In genomic region chr19:39156230-39156890, GRCh38 we compare ENCODE assay signal across 12 cellular contexts. TPM values are rescaled to one million over a fixed set of nuclear protein-coding genes. Genes with fewer than 3 reads are reported as not detected.
DNase-seq lines count a peak whose midpoint lies in the region; ATAC-seq and TF ChIP-seq lines count a peak whose summit lies in the region.
"Had no signal": no experiment of that assay in that cellular context is flagged by ENCODE, and none has a peak within 500 bp of the region (broad histone marks: within the 10 kb centered on the region; RNA-seq: fewer than 3 reads in every experiment).

No MANE protein-coding gene starts in this region.

- peak overlapping the region; percentile 66 for H3K4me2 ChIP-seq in skeletal muscle satellite cell (ENCODE audit: low read length)

- no peak overlapping the region for H3K9ac ChIP-seq in skeletal muscle satellite cell (ENCODE audit: low read depth, low read length)

- no peak overlapping the region for H3K4me3 ChIP-seq in skeletal muscle satellite cell (ENCODE audit: low read length)
- H3K4me3 ChIP-seq in dorsolateral prefrontal cortex: peak overlapping the region in 2 of 59 donors; percentile 11 to 41
- H3K4me3 ChIP-seq: sigmoid colon had no signal

- peaks cover 26% of the 10 kb centered on the region for H3K4me1 ChIP-seq in skeletal muscle satellite cell (ENCODE audit: control insufficient read depth, insufficient read depth, low read length)

- no peaks in the 10 kb centered on the region for H3K36me3 ChIP-seq in skeletal muscle satellite cell (ENCODE audit: insufficient read depth, low read length)

- TF ChIP-seq CTCF in dorsolateral prefrontal cortex (IDR thresholded peaks at IDR 0.05 in 54 of 56, conservative IDR thresholded peaks at IDR 0.05 in 2 of 56; ENCODE audit: low read depth in 1 of 56, partially characterized antibody in 56 of 56): no peak

- H3K9me3 ChIP-seq in T-helper 17 cell (ENCODE audit: control insufficient read depth, low read length, poor library complexity, severe bottlenecking): no peaks in the 10 kb centered on the region
- no peaks in the 10 kb centered on the region for H3K9me3 ChIP-seq in skeletal muscle satellite cell (replicated peaks; ENCODE audit: low read length)
- H3K9me3 ChIP-seq: sigmoid colon had no signal

- no peaks in the 10 kb centered on the region for H3K27me3 Mint-ChIP-seq in T-helper 17 cell

- H3K27ac ChIP-seq in dorsolateral prefrontal cortex: peak overlapping the region in 2 of 59 donors; percentile 1 to 5

- H3K36me3 Mint-ChIP-seq in T-helper 17 cell (ENCODE audit: low read depth): peaks cover 2% of the 10 kb centered on the region

- DNase-seq in Daoy (ENCODE audit: low read depth) (peak; percentile 60), T-helper 17 cell (no peak), iPS-NIHi7 (ENCODE audit: extremely low spot score) (peak; percentile 39), NCI-H524 treated with DMSO at 0.1 percent for 48 hours (lab: John Stamatoyannopoulos, UW) (no peak), dorsolateral prefrontal cortex (no peak)
- DNase-seq: activated naive CD4-positive, alpha-beta T cell treated with Interleukin-2 at 50 U/mL for 16 hours; H9; NCI-H1105 treated with DMSO at 0.1 percent for 48 hours; sigmoid colon had no signal

- no peak overlapping the region for H3K4me3 Mint-ChIP-seq in T-helper 17 cell
- H3K4me3 Mint-ChIP-seq: WTC11 had no signal

- intact Hi-C loops in dorsolateral prefrontal cortex (cut with DNase I): no loop called here

- H3K4me1 Mint-ChIP-seq in T-helper 17 cell: peaks cover 22% of the 10 kb centered on the region

- H3K27me3 ChIP-seq in skeletal muscle satellite cell (ENCODE audit: control insufficient read depth, insufficient read depth, low read length) (no peaks in the 10 kb centered on the region), dorsolateral prefrontal cortex (no peaks in the 10 kb centered on the region)
- H3K27me3 ChIP-seq: sigmoid colon had no signal

- ATAC-seq in T-helper 17 cell (no peak), HG03457 (IDR thresholded peaks at IDR 0.05; ENCODE audit: unreplicated experiment) (no peak)
- ATAC-seq: WTC11 had no signal

- peak overlapping the region; percentile 21 for H3K27ac Mint-ChIP-seq in T-helper 17 cell

RNA-seq across cellular contexts. Expression of gene PAK4, which starts 30.8 kb away (rescaled TPM):
- total RNA-seq in Daoy (2014; rRNA removed; shearing (Covaris generic)): 4.2 and 9.8 TPM in 2 replicates
- total RNA-seq in T-helper 17 cell: 1 to 10 TPM; 9.6 to 9.7 TPM
- total RNA-seq in skeletal muscle satellite cell (2012; rRNA removed): 12.4 and 13.3 TPM in 2 replicates
- total RNA-seq in dorsolateral prefrontal cortex: 10 to 100 TPM; 16.4 to 55.2 (median 25.7) TPM

RNA-seq across cellular contexts. Expression of gene NCCRP1, which starts 40.4 kb away (rescaled TPM):
- 0.40 TPM in 1 of 2 replicates, not detected in the other for total RNA-seq in Daoy (2014; rRNA removed; shearing (Covaris generic))
- total RNA-seq in T-helper 17 cell (not detected), dorsolateral prefrontal cortex (under 1 TPM in 10 of 120 experiments, not detected in 110; 0.19 to 0.38 (median 0.24) TPM)
- not detected in 2 replicates for total RNA-seq in skeletal muscle satellite cell (2012; rRNA removed)

RNA-seq across cellular contexts. Expression of gene SYCN, which starts 47.7 kb away (rescaled TPM):
- not detected in 2 replicates for total RNA-seq in Daoy (2014; rRNA removed; shearing (Covaris generic))
- total RNA-seq in T-helper 17 cell: not detected
- not detected in 2 replicates for total RNA-seq in skeletal muscle satellite cell (2012; rRNA removed)
- 1 to 10 TPM in 1 of 120 experiments, not detected in 119; 1.0 TPM for total RNA-seq in dorsolateral prefrontal cortex
- total RNA-seq: H9, sigmoid colon had no signal

Comparison
In these comparisons a context has a peak if more than half of its experiments do, and no peak if none do; other contexts are left out.
1. DNase-seq: peak in Daoy (single experiment) and iPS-NIHi7 (single experiment); none in T-helper 17 cell (0 of 3), NCI-H524 treated with DMSO at 0.1 percent for 48 hours (single experiment) and dorsolateral prefrontal cortex (0 of 10).